23 cellular contexts compared by ENCODE assay signal in the genomic region with DNA sequence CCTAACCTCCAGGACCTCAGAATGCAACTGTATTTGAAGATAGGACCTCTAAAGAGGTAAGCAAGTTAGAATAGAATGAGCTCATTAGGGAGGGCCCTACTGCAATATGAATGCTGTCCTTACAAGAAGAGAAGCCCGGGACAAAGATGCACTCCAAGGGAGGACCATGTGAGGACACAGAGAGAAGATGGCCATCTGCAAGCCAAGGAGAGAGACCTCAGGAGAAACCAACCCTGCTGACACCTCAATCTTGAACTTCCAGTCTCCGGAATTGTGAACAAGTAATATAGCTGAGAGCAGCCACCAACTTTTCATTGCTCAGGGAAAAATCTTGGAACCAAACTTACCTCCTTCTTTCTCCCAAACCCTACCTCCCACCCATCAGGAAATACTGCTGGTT.
"Had no signal": no experiment of that assay in that cellular context is flagged by ENCODE, and none has a peak within 500 bp of the region (broad histone marks: within the 10 kb centered on the region; RNA-seq: fewer than 3 reads in every experiment).

No MANE protein-coding gene starts in this region.

- H3K4me1 ChIP-seq: colonic mucosa, esophagus squamous epithelium, foreskin keratinocyte, gastroesophageal sphincter, heart right ventricle had no signal

- H3K27ac ChIP-seq: colonic mucosa, coronary artery, dorsolateral prefrontal cortex, epithelial cell of prostate, esophagus squamous epithelium, foreskin keratinocyte, gastrocnemius medialis, gastroesophageal sphincter, heart left ventricle, heart right ventricle, hepatocyte had no signal

- H3K36me3 ChIP-seq: colonic mucosa, esophagus squamous epithelium, gastrocnemius medialis, gastroesophageal sphincter, heart left ventricle, heart right ventricle had no signal

- H3K9me3 ChIP-seq: colonic mucosa, esophagus squamous epithelium, gastrocnemius medialis, gastroesophageal sphincter, heart left ventricle, heart right ventricle had no signal

- DNase-seq: colonic mucosa; cortex of kidney; dermis blood vessel endothelial cell; dorsolateral prefrontal cortex; effector CD4-positive, alpha-beta T cell; effector CD8-positive, alpha-beta T cell; effector memory CD4-positive, alpha-beta T cell; effector memory CD8-positive, alpha-beta T cell; endodermal cell; erythroblast; esophagus squamous epithelium; foreskin fibroblast; foreskin keratinocyte; foreskin melanocyte; gastrocnemius medialis; glutamatergic neuron; head of caudate nucleus; heart left ventricle; heart right ventricle had no signal

- H3K27me3 ChIP-seq: colonic mucosa, dorsolateral prefrontal cortex, gastrocnemius medialis, gastroesophageal sphincter, heart left ventricle, hepatocyte had no signal

- H3K4me3 ChIP-seq: colonic mucosa, coronary artery, dorsolateral prefrontal cortex, esophagus squamous epithelium, gastrocnemius medialis, gastroesophageal sphincter, heart left ventricle, heart right ventricle, hepatocyte had no signal
